Comparison of ENCODE assay signal across 8 cellular contexts in genomic region chr1:27001570-27002360, GRCh38. TPM values are rescaled to one million over a fixed set of nuclear protein-coding genes. Genes with fewer than 3 reads are reported as not detected.
DNase-seq lines count a peak whose midpoint lies in the region; ATAC-seq, FAIRE-seq and TF ChIP-seq lines count a peak whose summit lies in the region.

No MANE protein-coding gene starts in this region.

- H3K4ac ChIP-seq in H1 (replicated peaks; ENCODE audit: insufficient read length, low read depth, low read length), result peak overlapping the region; percentile 9

- no peaks in the 10 kb centered on the region for H3K9me3 ChIP-seq in A673 (ENCODE audit: low read depth, low read length, poor library complexity, severe bottlenecking)
- no peaks in the 10 kb centered on the region for H3K9me3 ChIP-seq in H1 (ENCODE audit: insufficient read depth in 2 of 2, low read depth in 1 of 2, low read length in 1 of 2)

- H4K5ac ChIP-seq in H1 (ENCODE audit: insufficient read length, low read depth, low read length), result no peak overlapping the region

- no peak overlapping the region for H3K9ac ChIP-seq in H1 (replicated peaks in 1 of 4; ENCODE audit: extremely low read depth in 1 of 4, low read depth in 3 of 4, low read length in 3 of 4)

- H3K9me3 Mint-ChIP-seq in naive B cell, result no peaks in the 10 kb centered on the region

- H3K27ac ChIP-seq in A673 (ENCODE audit: low read depth, low read length, poor library complexity, severe bottlenecking) (peak overlapping the region; percentile 18), H1 (ENCODE audit: low read depth, low read length) (peak overlapping the region; percentile 53)

- no peak overlapping the region for H3K56ac ChIP-seq in H1 (replicated peaks; ENCODE audit: insufficient read length, low read depth, low read length)

- H3K27me3 Mint-ChIP-seq in naive B cell, result peaks cover under 1 to 6% (median 2%) of the 10 kb centered on the region in 3 donors

- H3K4me1 Mint-ChIP-seq in naive B cell, result peaks cover 13 to 44% (median 19%) of the 10 kb centered on the region in 3 donors

- H2AFZ ChIP-seq in H1 (ENCODE audit: low read length), result no peak overlapping the region

- peaks cover 0 to 54% of the 10 kb centered on the region in 2 experiments; a peak in 2 of 4 replicates for H3K79me2 ChIP-seq in H1 (ENCODE audit: control insufficient read depth in 1 of 2, insufficient read depth in 2 of 2, low read length in 2 of 2)

- TF ChIP-seq EP300 in H1 (IDR thresholded peaks at IDR 0.05; ENCODE audit: borderline replicate concordance in 1 of 2, low read depth in 2 of 2, low read length in 2 of 2), result no peak

- peak overlapping the region; percentile 5 for H2BK120ac ChIP-seq in H1 (replicated peaks; ENCODE audit: low read depth, low read length)

- H3K36me3 ChIP-seq in A673 (ENCODE audit: insufficient read depth, low read length, poor library complexity, severe bottlenecking), result no peaks in the 10 kb centered on the region
- peaks cover 17 to 55% (median 21%) of the 10 kb centered on the region in 4 experiments for H3K36me3 ChIP-seq in H1 (ENCODE audit: control insufficient read depth in 2 of 4, insufficient read depth in 4 of 4, low read length in 3 of 4)

- no peak overlapping the region for H2BK15ac ChIP-seq in H1 (ENCODE audit: low read length)

- H2BK5ac ChIP-seq in H1 (ENCODE audit: low read depth, low read length), result peak overlapping the region; percentile 98

- POLR2A ChIA-PET in A673 (lab: Charles Lee; ENCODE audit: low non-redundant PET) (no interaction called here), H1 (lab: Charles Lee; ENCODE audit: partially characterized antibody) (interaction anchor here (0.6 to 58.9 kb wide), 10 partner anchors 1 to 501 kb away, joined by 3 to 1829 read pairs (median 5); partner anchors contain the start of genes KDF1, TENT5B and TRNP1)

- H3K27me3 ChIP-seq in A673 (replicated peaks; ENCODE audit: insufficient read depth, low read depth, low read length, poor library complexity) (no peaks in the 10 kb centered on the region), H1 (replicated peaks in 1 of 4; ENCODE audit: control insufficient read depth in 3 of 4, extremely low read depth in 1 of 4, insufficient read depth in 3 of 4, low read length in 3 of 4) (no peaks in the 10 kb centered on the region)

- no peak for TF ChIP-seq RAD21 in H1 (IDR thresholded peaks at IDR 0.05 in 1 of 2, conservative IDR thresholded peaks at IDR 0.05 in 1 of 2; ENCODE audit: low read depth in 2 of 2, low read length in 2 of 2)

- peaks cover 23% of the 10 kb centered on the region for H3K4me1 ChIP-seq in A673 (ENCODE audit: insufficient read depth, low read length, poor library complexity, severe bottlenecking)
- peaks cover 30 to 70% (median 53%) of the 10 kb centered on the region in 4 experiments for H3K4me1 ChIP-seq in H1 (replicated peaks in 1 of 4; ENCODE audit: control insufficient read depth in 3 of 4, insufficient read depth in 4 of 4, low read length in 3 of 4)

- no peak overlapping the region for H3K23ac ChIP-seq in H1 (ENCODE audit: insufficient read length)

- peak overlapping the region; percentile 63 for H3K18ac ChIP-seq in H1 (ENCODE audit: extremely low read depth, low read length)

- CTCF ChIA-PET in A673 (lab: Charles Lee), result no interaction called here
- CTCF ChIA-PET in H1 (lab: Charles Lee; ENCODE audit: partially characterized antibody), result interaction anchor here (0.6 to 12.2 kb wide), 8 partner anchors 8 to 331 kb away, joined by 3 to 143 read pairs (median 4); no protein-coding TSS in a partner anchor

- TF ChIP-seq POLR2A in H1 (IDR thresholded peaks at IDR 0.05; ENCODE audit: control extremely low read depth in 1 of 2, low read depth in 2 of 2, low read length in 2 of 2) (peak in 1 of 2 experiments; percentile 65; a peak in 1 of 3 replicates), H54 (IDR thresholded peaks at IDR 0.05; ENCODE audit: low read depth, low read length) (no peak)

- peak overlapping the region; percentile 94 for H2BK12ac ChIP-seq in H1 (ENCODE audit: low read depth, low read length)

- WGBS in H1 (ENCODE audit: extremely low coverage in 1 of 2, insufficient coverage in 1 of 2, insufficient read length in 1 of 2, insufficient replicate concordance in 2 of 2, low coverage in 1 of 2, low lambda C conversion rate in 2 of 2, missing lambda C conversion rate in 1 of 2), 2 experiments, result 85% methylated on average over 13 of the region's 13 CpGs; no CpG with 5 or more reads in 1 of the 2 experiments

- H3K79me1 ChIP-seq in H1 (ENCODE audit: low read depth, low read length), result peaks cover 17% of the 10 kb centered on the region

- H3K27ac Mint-ChIP-seq in naive B cell, result peak overlapping the region; percentile 51 to 90 (median 88)

- peak; percentile 62 for DNase-seq in A673 (ENCODE audit: low spot score)
- DNase-seq in NOMO-1 (lab: John Stamatoyannopoulos, UW; ENCODE audit: unreplicated experiment in 2 of 2), result peak; percentile 91 to 95
- DNase-seq in H1 (ENCODE audit: low read depth in 1 of 2, low spot score in 2 of 2), result peak in 1 of 2 experiments; percentile 54
- peak; percentile 77 for DNase-seq in naive B cell
- no peak for DNase-seq in NCI-H1930 (lab: John Stamatoyannopoulos, UW)
- no peak for DNase-seq in H54 (ENCODE audit: insufficient read length, low spot score)
- no peak for DNase-seq in activated CD4-positive, alpha-beta T cell treated with anti-CD3 and anti-CD28 coated beads for 48 hours

- no peaks in the 10 kb centered on the region for H3K36me3 Mint-ChIP-seq in naive B cell

- FAIRE-seq in H1 (lab: Jason Lieb, UNC), result peak; percentile 36
- no peak for FAIRE-seq in H54 (lab: Jason Lieb, UNC)

- H3K4me3 ChIP-seq in A673 (ENCODE audit: low read depth, low read length, poor library complexity, severe bottlenecking) (no peak overlapping the region), H1 (ENCODE audit: extremely low read depth in 1 of 4, insufficient read depth in 2 of 4, low read depth in 3 of 4, low read length in 4 of 4) (no peak overlapping the region)

- peaks cover 0 to 4% of the 10 kb centered on the region in 2 experiments for H4K20me1 ChIP-seq in H1 (replicated peaks in 1 of 2; ENCODE audit: control insufficient read depth in 1 of 2, insufficient read depth in 2 of 2, low read length in 2 of 2)

- H3K23me2 ChIP-seq in H1 (ENCODE audit: low read depth, low read length), result no peaks in the 10 kb centered on the region

- peak overlapping the region; percentile 96 for H2AK5ac ChIP-seq in H1 (ENCODE audit: low read depth, low read length)

- no TSS peak for BruUV-seq in A673 (replicated peaks; lab: Mats Ljungman, UMichigan)

- no peak overlapping the region for H4K8ac ChIP-seq in H1 (ENCODE audit: extremely low read depth, insufficient read depth, low read length)

- ATAC-seq in naive B cell (ENCODE audit: low read depth in 2 of 2), result peak; percentile 86 to 91
- ATAC-seq in GM18502 (IDR thresholded peaks at IDR 0.05; ENCODE audit: poor library complexity, unreplicated experiment), result no peak

- intact Hi-C loops in A673 (cut with micrococcal nuclease; ENCODE audit: unreplicated experiment), result no loop called here

- H3K4me3 Mint-ChIP-seq in naive B cell, result peak overlapping the region; percentile 13 to 85 (median 76)

- H3K4me2 ChIP-seq in H1 (ENCODE audit: insufficient read depth in 1 of 2, low read depth in 2 of 2, low read length in 2 of 2), result no peak overlapping the region

- no peak for TF ChIP-seq CTCF in A673 (conservative IDR thresholded peaks at IDR 0.05; ENCODE audit: low read depth, low read length)
- TF ChIP-seq CTCF in H1 (IDR thresholded peaks at IDR 0.05; ENCODE audit: control extremely low read depth in 1 of 3, insufficient read depth in 1 of 3, low read depth in 1 of 3, low read length in 3 of 3), result no peak

- no peak overlapping the region for H3K14ac ChIP-seq in H1 (ENCODE audit: insufficient read length)

- peak overlapping the region; percentile 71 for H4K91ac ChIP-seq in H1 (replicated peaks; ENCODE audit: insufficient read length, low read length)

- peak overlapping the region; percentile 57 for H2BK20ac ChIP-seq in H1 (ENCODE audit: low read length)

TF ChIP-seq in H1, 55 proteins besides CTCF, POLR2A, EP300 and RAD21 (continues in another document):
- no peak for TF ChIP-seq CHD2 (IDR thresholded peaks at IDR 0.05; ENCODE audit: low read length)

RNA-seq across cellular contexts. Expression of gene TRNP1, which starts 8.3 kb away (rescaled TPM):
- 1.0 and 1.4 TPM in 2 replicates for total RNA-seq in A673 (2021)
- 51.6 and 51.7 TPM in 2 replicates for total RNA-seq in H1 (2021; fragmentation: NEBNext Ultra II Directional; extraction: Animal tissue kit (Norgen Biotek cat#: 25700))
- polyA plus RNA-seq in H1 (2011; rRNA removed) (102 and 106 TPM in 2 replicates), naive B cell (ENCODE audit: low read depth in 6 of 6) (not detected)
- polyA plus RNA-seq in H1 (2011; cell fraction: cytosol; rRNA removed), result 69.8 TPM
- 31.0 TPM for polyA plus RNA-seq in H1 (2011; cell fraction: nucleus; rRNA removed)
- polyA plus RNA-seq in H1 (2012, experiment 1 of 2), result 30.9 to 32.4 TPM (median 31.9 TPM) in 4 replicates
- polyA plus RNA-seq in H1 (2012, experiment 2 of 2), result 43.6 TPM
- polyA plus RNA-seq in H1 (2013, experiment 1 of 2), result 29.6 TPM
- 28.1 TPM for polyA plus RNA-seq in H1 (2013, experiment 2 of 2)
- polyA minus RNA-seq in H1 (2011; rRNA and poly(A)+ RNA removed), result 17.3 and 19.1 TPM in 2 replicates
- 31.3 TPM for polyA minus RNA-seq in H1 (2011; cell fraction: cytosol; rRNA and poly(A)+ RNA removed)
- 49.0 TPM for polyA minus RNA-seq in H1 (2011; cell fraction: nucleus; rRNA and poly(A)+ RNA removed)

RNA-seq across cellular contexts. Expression of gene TENT5B, which starts 10.9 kb away (rescaled TPM):
- 1.2 and 1.6 TPM in 2 replicates for total RNA-seq in A673 (2021)
- 118 and 129 TPM in 2 replicates for total RNA-seq in H1 (2021; fragmentation: NEBNext Ultra II Directional; extraction: Animal tissue kit (Norgen Biotek cat#: 25700))
- 119 and 188 TPM in 2 replicates for polyA plus RNA-seq in H1 (2011; rRNA removed)
- polyA plus RNA-seq in H1 (2011; cell fraction: cytosol; rRNA removed), result 156 TPM
- 142 TPM for polyA plus RNA-seq in H1 (2011; cell fraction: nucleus; rRNA removed)
- polyA plus RNA-seq in H1 (2012, experiment 1 of 2), result 104 to 136 TPM (median 132 TPM) in 4 replicates
- polyA plus RNA-seq in H1 (2012, experiment 2 of 2), result 157 TPM
- polyA plus RNA-seq in H1 (2013, experiment 1 of 2), result 64.1 TPM
- 57.8 TPM for polyA plus RNA-seq in H1 (2013, experiment 2 of 2)
- polyA minus RNA-seq in H1 (2011; rRNA and poly(A)+ RNA removed), result 138 and 188 TPM in 2 replicates
- polyA minus RNA-seq in H1 (2011; cell fraction: cytosol; rRNA and poly(A)+ RNA removed), result 164 TPM
- 132 TPM for polyA minus RNA-seq in H1 (2011; cell fraction: nucleus; rRNA and poly(A)+ RNA removed)
- not detected for polyA plus RNA-seq in naive B cell (ENCODE audit: low read depth in 6 of 6)

RNA-seq across cellular contexts. Expression of gene KDF1, which starts 41.5 kb away (rescaled TPM):
- total RNA-seq in A673 (2021), result not detected in 2 replicates
- total RNA-seq in H1 (2021; fragmentation: NEBNext Ultra II Directional; extraction: Animal tissue kit (Norgen Biotek cat#: 25700)), result 16.7 and 16.9 TPM in 2 replicates
- 37.5 and 44.3 TPM in 2 replicates for polyA plus RNA-seq in H1 (2011; rRNA removed)
- 26.5 TPM for polyA plus RNA-seq in H1 (2011; cell fraction: cytosol; rRNA removed)
- polyA plus RNA-seq in H1 (2011; cell fraction: nucleus; rRNA removed), result 24.3 TPM
- polyA plus RNA-seq in H1 (2012, experiment 1 of 2), result 15.8 to 22.2 TPM (median 19.0 TPM) in 4 replicates
- 21.6 TPM for polyA plus RNA-seq in H1 (2012, experiment 2 of 2)
- polyA plus RNA-seq in H1 (2013, experiment 1 of 2), result 12.0 TPM
- 11.5 TPM for polyA plus RNA-seq in H1 (2013, experiment 2 of 2)
- 28.9 and 33.1 TPM in 2 replicates for polyA minus RNA-seq in H1 (2011; rRNA and poly(A)+ RNA removed)
- 18.0 TPM for polyA minus RNA-seq in H1 (2011; cell fraction: cytosol; rRNA and poly(A)+ RNA removed)
- 14.6 TPM for polyA minus RNA-seq in H1 (2011; cell fraction: nucleus; rRNA and poly(A)+ RNA removed)
- polyA plus RNA-seq in naive B cell (ENCODE audit: low read depth in 6 of 6), result 1 to 10 TPM in 5 of 6 donors, not detected in 1; 1.2 to 2.5 (median 2.2) TPM

Comparison
In these comparisons a context has a peak if more than half of its experiments do, and no peak if none do; other contexts are left out.
1. DNase-seq: peak in A673 (single experiment), NOMO-1 (2 of 2) and naive B cell (single experiment); none in NCI-H1930 (0 of 2), H54 (single experiment) and activated CD4-positive, alpha-beta T cell treated with anti-CD3 and anti-CD28 coated beads for 48 hours (single experiment).
2. RNA of gene TRNP1, which starts 8.3 kb away (total RNA-seq): 51.6 to 51.7 TPM in H1; 1.0 to 1.4 TPM in A673; every median in the first group is over 10 times any median in the second.
3. RNA of gene TENT5B, which starts 10.9 kb away (total RNA-seq): 118 to 129 TPM in H1; 1.2 to 1.6 TPM in A673; every median in the first group is over 10 times any median in the second.
4. RNA of gene KDF1, which starts 41.5 kb away (total RNA-seq): 16.7 to 16.9 TPM in H1; not detected in A673; every median in the first group is over 10 times any median in the second.